Comparison of ENCODE assay signal across 8 cellular contexts in genomic region chr17:75856062-75856681, GRCh38. TPM values are rescaled to one million over a fixed set of nuclear protein-coding genes. Genes with fewer than 3 reads are reported as not detected.
DNase-seq lines count a peak whose midpoint lies in the region; ATAC-seq lines count a peak whose summit lies in the region.

No MANE protein-coding gene starts in this region.

- H3K9me3 ChIP-seq in endocrine pancreas (ENCODE audit: control insufficient read depth, low read length) = no peaks in the 10 kb centered on the region
- H3K9me3 ChIP-seq in muscle layer of duodenum (ENCODE audit: control insufficient read depth in 1 of 2, low read length in 2 of 2) = no peaks in the 10 kb centered on the region

- H3K36me3 ChIP-seq in H7 (replicated peaks; ENCODE audit: control insufficient read depth, insufficient read depth, low read length) (peaks cover 4% of the 10 kb centered on the region), endocrine pancreas (ENCODE audit: control insufficient read depth, insufficient read depth, low read length) (peaks cover 4% of the 10 kb centered on the region), muscle layer of duodenum (ENCODE audit: control insufficient read depth in 1 of 2, insufficient read depth in 2 of 2, low read length in 2 of 2) (peaks cover 4 to 6% of the 10 kb centered on the region in 2 donors)

- H3K4me3 ChIP-seq in H7 (ENCODE audit: insufficient read depth, low read depth, low read length) = peak overlapping the region; percentile 93
- peak overlapping the region; percentile 66 for H3K4me3 ChIP-seq in endocrine pancreas (ENCODE audit: control insufficient read depth, insufficient read depth, low read length)
- H3K4me3 ChIP-seq in muscle layer of duodenum (ENCODE audit: low read depth in 1 of 2, low read length in 2 of 2) = peak overlapping the region; percentile 79 to 85

- peak overlapping the region; percentile 85 for H3K9ac ChIP-seq in endocrine pancreas (ENCODE audit: control insufficient read depth, insufficient read depth, low read length)

- H3K27me3 ChIP-seq in H7 (ENCODE audit: control insufficient read depth, insufficient read depth, low read length) (no peaks in the 10 kb centered on the region), endocrine pancreas (ENCODE audit: control insufficient read depth, insufficient read depth, low read length) (no peaks in the 10 kb centered on the region), muscle layer of duodenum (ENCODE audit: low read depth, low read length) (no peaks in the 10 kb centered on the region)

- peak overlapping the region; percentile 86 for H3K27ac ChIP-seq in muscle layer of duodenum (ENCODE audit: low read length)

- peaks cover 4% of the 10 kb centered on the region for H3K4me1 ChIP-seq in endocrine pancreas (ENCODE audit: control insufficient read depth, insufficient read depth, low read length)
- H3K4me1 ChIP-seq in muscle layer of duodenum (ENCODE audit: control insufficient read depth in 1 of 2, insufficient read depth in 2 of 2, low read length in 2 of 2) = peaks cover 0 to 23% of the 10 kb centered on the region in 2 donors

- no peak for ATAC-seq in GM18511 (IDR thresholded peaks at IDR 0.05; ENCODE audit: unreplicated experiment)
- ATAC-seq in GM18502 (IDR thresholded peaks at IDR 0.05; ENCODE audit: poor library complexity, unreplicated experiment) = no peak

- DNase-seq in DMS114 treated with DMSO at 0.1 percent for 48 hours (lab: John Stamatoyannopoulos, UW; ENCODE audit: unreplicated experiment) = peak; percentile 45
- no peak for DNase-seq in H7
- DNase-seq in RKO (ENCODE audit: low spot score) = peak; percentile 61
- no peak for DNase-seq in NCI-H1694 treated with DMSO at 0.1 percent for 48 hours (lab: John Stamatoyannopoulos, UW)

RNA-seq across cellular contexts. Expression of gene WBP2, which starts 1.0 kb away (rescaled TPM):
- 44.8 and 48.2 TPM in 2 replicates for total RNA-seq in H7 (2014; rRNA removed; shearing (Covaris generic))

RNA-seq across cellular contexts. Expression of gene UNC13D, which starts 12.0 kb away (rescaled TPM):
- total RNA-seq in H7 (2014; rRNA removed; shearing (Covaris generic)) = 4.2 and 7.2 TPM in 2 replicates

RNA-seq across cellular contexts. Expression of gene TRIM47, which starts 22.2 kb away (rescaled TPM):
- 8.5 and 14.1 TPM in 2 replicates for total RNA-seq in H7 (2014; rRNA removed; shearing (Covaris generic))

RNA-seq across cellular contexts. Expression of gene TRIM65, which starts 40.6 kb away (rescaled TPM):
- total RNA-seq in H7 (2014; rRNA removed; shearing (Covaris generic)) = 66.4 and 69.4 TPM in 2 replicates

RNA-seq across cellular contexts. Expression of gene MRPL38, which starts 48.5 kb away (rescaled TPM):
- total RNA-seq in H7 (2014; rRNA removed; shearing (Covaris generic)) = 100 and 125 TPM in 2 replicates

Comparison
In these comparisons a context has a peak if more than half of its experiments do, and no peak if none do; other contexts are left out.
1. DNase-seq: peak in DMS114 treated with DMSO at 0.1 percent for 48 hours (single experiment) and RKO (single experiment); none in H7 (single experiment) and NCI-H1694 treated with DMSO at 0.1 percent for 48 hours (single experiment).
2. Peak in every context shown above with its lines, with median percentiles within 50 percentile points of each other: H3K4me3 ChIP-seq.